Comparison of ENCODE assay signal across 16 cellular contexts in genomic region chr18:48297139-48297538, GRCh38.
DNase-seq lines count a peak whose midpoint lies in the region; ATAC-seq, FAIRE-seq and TF ChIP-seq lines count a peak whose summit lies in the region.
"Had no signal": no experiment of that assay in that cellular context is flagged by ENCODE, and none has a peak within 500 bp of the region (broad histone marks: within the 10 kb centered on the region; RNA-seq: fewer than 3 reads in every experiment).

No MANE protein-coding gene starts in this region.

- FAIRE-seq in bronchial epithelial cell (lab: Jason Lieb, UNC), result no peak
- FAIRE-seq: A204.1 had no signal

- H3K4me3 ChIP-seq in bronchial epithelial cell (ENCODE audit: low read depth, low read length), result no peak overlapping the region
- H3K4me3 ChIP-seq: GM23338 had no signal

- H3K27me3 ChIP-seq in bronchial epithelial cell (ENCODE audit: control insufficient read depth, insufficient read depth, low read length), result no peaks in the 10 kb centered on the region

- no peak for ATAC-seq in GM18517 (IDR thresholded peaks at IDR 0.05; ENCODE audit: unreplicated experiment)
- ATAC-seq: GM23338, Panc1, SK-N-SH treated with all-trans-retinoic acid at 6 μM for 48 hours had no signal

- TF ChIP-seq CTCF in bronchial epithelial cell (IDR thresholded peaks at IDR 0.05; ENCODE audit: insufficient read depth, low read length, severe bottlenecking), result no peak

- H3K36me3 ChIP-seq in bronchial epithelial cell (ENCODE audit: control insufficient read depth, insufficient read depth, low read length), result no peaks in the 10 kb centered on the region

- DNase-seq in NCI-H2107 treated with DMSO at 0.1 percent for 48 hours (lab: John Stamatoyannopoulos, UW; ENCODE audit: unreplicated experiment), result peak; percentile 81
- DNase-seq in NCI-H2107 (lab: John Stamatoyannopoulos, UW), result no peak
- DNase-seq in DMS53 treated with DMSO at 0.1 percent for 48 hours (lab: John Stamatoyannopoulos, UW; ENCODE audit: unreplicated experiment), result peak; percentile 43
- DNase-seq in bronchial epithelial cell (ENCODE audit: low read depth), result peak; percentile 48
- DNase-seq in ureter (ENCODE audit: low spot score), result peak; percentile 15
- no peak for DNase-seq in activated CD4-positive, alpha-beta T cell treated with anti-CD3 and anti-CD28 coated beads, Interleukin-2, amount 50 U/mL, for 48 hours
- DNase-seq: HCEC 1CT, NCI-H1092, NCI-H1694 treated with DMSO at 0.1 percent for 48 hours, NCI-H226, NCI-H526 treated with DMSO at 0.1 percent for 48 hours had no signal

Comparison
In these comparisons a context has a peak if more than half of its experiments do, and no peak if none do; other contexts are left out.
1. DNase-seq: peak in NCI-H2107 treated with DMSO at 0.1 percent for 48 hours (single experiment), DMS53 treated with DMSO at 0.1 percent for 48 hours (single experiment), bronchial epithelial cell (single experiment) and ureter (single experiment); none in NCI-H2107 (single experiment) and activated CD4-positive, alpha-beta T cell treated with anti-CD3 and anti-CD28 coated beads, Interleukin-2, amount 50 U/mL, for 48 hours (0 of 2).